Comparison of ENCODE assay signal across 1 cellular context in the genomic region with DNA sequence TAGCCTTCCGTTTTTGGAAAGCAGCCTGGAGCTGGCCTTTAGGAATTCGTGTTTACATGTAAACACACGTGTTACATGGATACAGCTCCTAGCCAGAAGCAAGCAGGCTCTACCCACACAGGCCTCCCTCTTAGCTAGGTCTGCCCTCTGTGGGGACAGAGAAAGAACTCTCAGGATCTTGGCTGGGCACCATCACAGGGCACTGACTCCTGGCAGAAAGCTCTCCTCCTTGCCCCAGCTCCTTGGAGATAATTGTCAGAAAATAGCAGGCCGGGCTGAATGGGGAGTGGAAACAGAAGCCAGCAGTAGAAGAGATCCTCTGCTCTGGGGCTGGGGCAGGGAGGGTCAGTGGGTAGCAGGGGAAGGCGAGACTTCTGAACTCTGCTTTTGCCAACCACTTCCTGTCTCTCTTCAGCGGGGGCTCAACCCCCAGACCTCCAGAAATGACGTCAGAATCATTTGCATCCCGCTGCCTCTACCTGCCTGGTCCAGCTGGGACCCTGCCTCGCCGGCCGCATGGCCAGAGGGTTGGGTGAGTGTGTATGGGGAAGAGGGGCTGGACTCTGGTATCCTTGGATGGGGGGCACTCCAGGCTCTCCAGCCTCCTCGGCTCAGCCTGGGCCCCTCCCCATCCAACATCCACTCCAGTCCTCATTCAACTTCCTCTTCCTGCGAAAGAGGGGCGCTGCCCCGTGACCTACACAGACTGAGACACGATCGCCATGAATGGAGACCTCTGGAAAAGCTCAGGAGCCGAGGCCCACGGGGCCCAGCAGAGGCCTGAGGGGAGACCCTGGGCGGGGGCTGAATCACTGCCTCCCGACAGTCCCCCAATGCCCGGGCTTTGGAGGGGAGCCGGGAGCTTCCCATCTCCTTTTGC.
TF ChIP-seq lines count a peak whose summit lies in the region.

No MANE protein-coding gene starts in this region.

TF ChIP-seq in K562, 482 proteins besides CTCF, POLR2A, EP300 and RAD21:
- TF ChIP-seq, protein P1, sequence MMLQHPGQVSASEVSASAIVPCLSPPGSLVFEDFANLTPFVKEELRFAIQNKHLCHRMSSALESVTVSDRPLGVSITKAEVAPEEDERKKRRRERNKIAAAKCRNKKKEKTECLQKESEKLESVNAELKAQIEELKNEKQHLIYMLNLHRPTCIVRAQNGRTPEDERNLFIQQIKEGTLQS (IDR thresholded peaks at IDR 0.05) = peak; percentile 30; the same call in 1 of the 2 replicates
- TF ChIP-seq, protein P1 (CRISPR knock-in tag; conservative IDR thresholded peaks at IDR 0.05) = no peak
- TF ChIP-seq NFIC (IDR thresholded peaks at IDR 0.05) = no peak
